In the genomic region with DNA sequence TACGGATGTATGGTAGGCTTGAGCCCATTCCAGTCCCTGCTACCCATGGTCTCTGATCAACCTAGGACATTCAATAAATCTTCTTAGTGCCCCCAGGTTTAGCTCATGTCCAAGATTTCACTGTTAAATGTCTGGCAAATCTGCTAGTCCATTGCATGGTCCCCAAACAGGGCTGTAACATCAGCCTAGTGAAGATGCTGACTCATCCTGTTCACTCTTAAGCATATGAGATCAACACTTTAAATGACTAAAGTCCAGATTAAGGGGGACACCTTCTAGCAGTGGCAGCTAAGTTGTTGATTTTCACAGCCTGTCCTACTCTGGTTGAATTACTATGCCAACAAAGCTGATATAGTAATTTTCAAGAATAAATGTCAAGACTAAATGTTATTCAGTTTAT, we compare ENCODE assay signal across 3 cellular contexts.
TF ChIP-seq lines count a peak whose summit lies in the region.

No MANE protein-coding gene starts in this region.

TF ChIP-seq in IMR-90, 13 proteins besides CTCF, POLR2A, EP300 and RAD21:
- TF ChIP-seq MAFK (IDR thresholded peaks at IDR 0.05; ENCODE audit: low read depth, low read length) (peak; percentile 72), RFX5 (IDR thresholded peaks at IDR 0.05; ENCODE audit: low read depth, low read length) (no peak), NFE2L2 (IDR thresholded peaks at IDR 0.05; ENCODE audit: low read depth, low read length) (peak; percentile 73)

TF ChIP-seq in H1, 55 proteins besides CTCF, POLR2A, EP300 and RAD21:
- TF ChIP-seq SIRT6 (IDR thresholded peaks at IDR 0.05; ENCODE audit: low read length) (no peak), MAFK (IDR thresholded peaks at IDR 0.05; ENCODE audit: low read depth, low read length) (0 out of 2 replicates have a peak, but pooled peaks have one; percentile 33)
TF ChIP-seq in H1: peak in this region for 1.

TF ChIP-seq in HepG2, 621 proteins besides CTCF, POLR2A, EP300 and RAD21:
- TF ChIP-seq TAF15 (IDR thresholded peaks at IDR 0.05; ENCODE audit: low read depth, low read length, poor library complexity, severe bottlenecking) (no peak), FOSL2 (CRISPR knock-in tag; IDR thresholded peaks at IDR 0.05) (peak; percentile 54; the same call in 1 of the 2 replicates), BRCA1 (CRISPR knock-in tag; IDR thresholded peaks at IDR 0.05) (no peak), PRMT3 (CRISPR knock-in tag; IDR thresholded peaks at IDR 0.05; ENCODE audit: borderline replicate concordance, low read depth) (no peak), NFIC (IDR thresholded peaks at IDR 0.05; ENCODE audit: low read length) (no peak), KMT2B (CRISPR knock-in tag; IDR thresholded peaks at IDR 0.05) (no peak), AGO2 (optimal IDR thresholded peaks at IDR 0.05; ENCODE audit: low read depth, low read length) (no peak), MAFK (conservative IDR thresholded peaks at IDR 0.05 in 1 of 2, IDR thresholded peaks at IDR 0.05 in 1 of 2; ENCODE audit: low read length in 2 of 2) (peak; percentile 81 to 83), EEA1 (CRISPR knock-in tag; IDR thresholded peaks at IDR 0.05; ENCODE audit: borderline replicate concordance) (no peak), KDM3A (CRISPR knock-in tag; IDR thresholded peaks at IDR 0.05; ENCODE audit: low read depth) (no peak), NFE2 (CRISPR knock-in tag; IDR thresholded peaks at IDR 0.05) (peak; percentile 62; the same call in 1 of the 2 replicates), MAFF (IDR thresholded peaks at IDR 0.05; ENCODE audit: low read depth, low read length) (peak; percentile 80), NFE2L2 (IDR thresholded peaks at IDR 0.05; ENCODE audit: low read length) (peak; percentile 77)
- TF ChIP-seq, protein P1, sequence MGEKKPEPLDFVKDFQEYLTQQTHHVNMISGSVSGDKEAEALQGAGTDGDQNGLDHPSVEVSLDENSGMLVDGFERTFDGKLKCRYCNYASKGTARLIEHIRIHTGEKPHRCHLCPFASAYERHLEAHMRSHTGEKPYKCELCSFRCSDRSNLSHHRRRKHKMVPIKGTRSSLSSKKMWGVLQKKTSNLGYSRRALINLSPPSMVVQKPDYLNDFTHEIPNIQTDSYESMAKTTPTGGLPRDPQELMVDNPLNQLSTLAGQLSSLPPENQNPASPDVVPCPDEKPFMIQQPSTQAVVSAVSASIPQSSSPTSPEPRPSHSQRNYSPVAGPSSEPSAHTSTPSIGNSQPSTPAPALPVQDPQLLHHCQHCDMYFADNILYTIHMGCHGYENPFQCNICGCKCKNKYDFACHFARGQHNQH (CRISPR knock-in tag; IDR thresholded peaks at IDR 0.05) = no peak
- TF ChIP-seq, protein P2, sequence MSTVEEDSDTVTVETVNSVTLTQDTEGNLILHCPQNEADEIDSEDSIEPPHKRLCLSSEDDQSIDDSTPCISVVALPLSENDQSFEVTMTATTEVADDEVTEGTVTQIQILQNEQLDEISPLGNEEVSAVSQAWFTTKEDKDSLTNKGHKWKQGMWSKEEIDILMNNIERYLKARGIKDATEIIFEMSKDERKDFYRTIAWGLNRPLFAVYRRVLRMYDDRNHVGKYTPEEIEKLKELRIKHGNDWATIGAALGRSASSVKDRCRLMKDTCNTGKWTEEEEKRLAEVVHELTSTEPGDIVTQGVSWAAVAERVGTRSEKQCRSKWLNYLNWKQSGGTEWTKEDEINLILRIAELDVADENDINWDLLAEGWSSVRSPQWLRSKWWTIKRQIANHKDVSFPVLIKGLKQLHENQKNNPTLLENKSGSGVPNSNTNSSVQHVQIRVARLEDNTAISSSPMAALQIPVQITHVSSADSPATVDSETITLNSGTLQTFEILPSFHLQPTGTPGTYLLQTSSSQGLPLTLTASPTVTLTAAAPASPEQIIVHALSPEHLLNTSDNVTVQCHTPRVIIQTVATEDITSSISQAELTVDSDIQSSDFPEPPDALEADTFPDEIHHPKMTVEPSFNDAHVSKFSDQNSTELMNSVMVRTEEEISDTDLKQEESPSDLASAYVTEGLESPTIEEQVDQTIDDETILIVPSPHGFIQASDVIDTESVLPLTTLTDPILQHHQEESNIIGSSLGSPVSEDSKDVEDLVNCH (CRISPR knock-in tag; IDR thresholded peaks at IDR 0.05) = no peak
- TF ChIP-seq, protein P3, sequence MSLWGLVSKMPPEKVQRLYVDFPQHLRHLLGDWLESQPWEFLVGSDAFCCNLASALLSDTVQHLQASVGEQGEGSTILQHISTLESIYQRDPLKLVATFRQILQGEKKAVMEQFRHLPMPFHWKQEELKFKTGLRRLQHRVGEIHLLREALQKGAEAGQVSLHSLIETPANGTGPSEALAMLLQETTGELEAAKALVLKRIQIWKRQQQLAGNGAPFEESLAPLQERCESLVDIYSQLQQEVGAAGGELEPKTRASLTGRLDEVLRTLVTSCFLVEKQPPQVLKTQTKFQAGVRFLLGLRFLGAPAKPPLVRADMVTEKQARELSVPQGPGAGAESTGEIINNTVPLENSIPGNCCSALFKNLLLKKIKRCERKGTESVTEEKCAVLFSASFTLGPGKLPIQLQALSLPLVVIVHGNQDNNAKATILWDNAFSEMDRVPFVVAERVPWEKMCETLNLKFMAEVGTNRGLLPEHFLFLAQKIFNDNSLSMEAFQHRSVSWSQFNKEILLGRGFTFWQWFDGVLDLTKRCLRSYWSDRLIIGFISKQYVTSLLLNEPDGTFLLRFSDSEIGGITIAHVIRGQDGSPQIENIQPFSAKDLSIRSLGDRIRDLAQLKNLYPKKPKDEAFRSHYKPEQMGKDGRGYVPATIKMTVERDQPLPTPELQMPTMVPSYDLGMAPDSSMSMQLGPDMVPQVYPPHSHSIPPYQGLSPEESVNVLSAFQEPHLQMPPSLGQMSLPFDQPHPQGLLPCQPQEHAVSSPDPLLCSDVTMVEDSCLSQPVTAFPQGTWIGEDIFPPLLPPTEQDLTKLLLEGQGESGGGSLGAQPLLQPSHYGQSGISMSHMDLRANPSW (CRISPR knock-in tag; IDR thresholded peaks at IDR 0.05; ENCODE audit: borderline replicate concordance) = no peak
TF ChIP-seq in HepG2: peak in this region for 5.
